Comparison of ENCODE assay signal across 8 cellular contexts in the genomic region with DNA sequence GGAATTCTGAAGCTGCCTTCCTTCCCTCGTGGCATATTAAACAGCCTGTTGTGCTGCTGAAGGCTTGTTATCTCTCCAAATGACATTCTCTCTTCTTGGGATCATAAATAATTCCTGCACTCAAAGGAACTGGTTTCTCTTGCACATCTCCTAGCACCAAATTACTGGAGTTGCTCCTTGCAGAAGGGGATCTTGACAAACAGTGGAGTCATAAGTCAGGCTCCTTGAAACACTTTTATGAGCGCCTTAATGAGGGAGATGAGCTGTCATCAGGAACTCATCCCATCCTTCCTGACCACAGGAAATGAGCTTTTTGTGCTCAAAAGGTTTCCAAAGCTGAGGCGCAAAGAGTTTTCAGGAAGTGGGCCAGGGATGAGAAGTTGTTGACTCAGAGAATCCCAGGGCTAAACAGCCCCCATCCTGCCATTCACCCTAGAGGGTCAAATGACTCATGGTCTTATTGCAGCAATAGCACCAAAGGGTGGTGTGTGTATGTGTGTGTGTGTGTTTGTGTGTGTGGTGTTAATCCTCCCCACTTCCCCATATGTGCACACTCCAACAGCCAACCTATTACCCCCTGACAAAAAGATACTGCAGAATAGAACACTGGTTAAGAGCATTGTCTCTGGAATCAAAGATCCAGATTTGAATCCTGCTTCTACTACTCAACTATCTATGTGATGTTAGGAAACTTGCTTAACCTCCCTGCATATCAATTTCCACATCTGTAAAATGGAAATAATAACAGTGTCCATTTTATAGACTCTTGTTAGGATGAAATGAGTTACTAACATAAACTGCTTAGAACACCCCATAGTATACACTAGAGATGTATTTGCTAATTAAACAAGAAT. TPM values are rescaled to one million over a fixed set of nuclear protein-coding genes. Genes with fewer than 3 reads are reported as not detected.
DNase-seq lines count a peak whose midpoint lies in the region; ATAC-seq and TF ChIP-seq lines count a peak whose summit lies in the region.

No MANE protein-coding gene starts in this region.

- TF ChIP-seq POLR2A in ovary (IDR thresholded peaks at IDR 0.05): no peak

- no peak for ATAC-seq in HG03039 (IDR thresholded peaks at IDR 0.05; ENCODE audit: unreplicated experiment)
- no peak for ATAC-seq in HG02884 (IDR thresholded peaks at IDR 0.05; ENCODE audit: unreplicated experiment)
- ATAC-seq in GM21381 (IDR thresholded peaks at IDR 0.05; ENCODE audit: unreplicated experiment): no peak
- ATAC-seq in HG02623 (IDR thresholded peaks at IDR 0.05; ENCODE audit: unreplicated experiment): no peak

- no peaks in the 10 kb centered on the region for H3K9me3 ChIP-seq in ovary

- H3K36me3 ChIP-seq in ovary: no peaks in the 10 kb centered on the region

- H3K4me3 ChIP-seq in ovary: no peak overlapping the region

- 7 to 17% (median 10%) methylated on average over 3 of the region's 3 CpGs for WGBS in ovary, 3 donors

- DNase-seq in Daoy (ENCODE audit: low read depth) (peak; percentile 98), NOMO-1 treated with DMSO at 0.1 percent for 48 hours (lab: John Stamatoyannopoulos, UW; ENCODE audit: unreplicated experiment) (peak; percentile 95), epidermal melanocyte (ENCODE audit: insufficient read length, low spot score) (peak; percentile 31), ovary (peak; percentile 56 to 91 (median 72))

- intact Hi-C loops in ovary (cut with DNase I): no loop called here

- H3K27ac ChIP-seq in ovary: peak overlapping the region in 1 of 2 donors; percentile 60

- H3K27me3 ChIP-seq in ovary: no peaks in the 10 kb centered on the region

- no peak for TF ChIP-seq CTCF in ovary (IDR thresholded peaks at IDR 0.05)

- peaks cover 8% of the 10 kb centered on the region for H3K4me1 ChIP-seq in ovary (ENCODE audit: insufficient read depth)

- peak; percentile 9 for TF ChIP-seq EP300 in ovary (IDR thresholded peaks at IDR 0.05)

RNA-seq across cellular contexts. Expression of a gene that starts 2.8 kb away (rescaled TPM):
- 101 and 108 TPM in 2 replicates for total RNA-seq in Daoy (2014; rRNA removed; shearing (Covaris generic))
- total RNA-seq in ovary: 100 to 1,000 TPM in 1 of 7 donors, 10 to 100 TPM in 6; 64.3 to 101 (median 92.8) TPM
- 10 to 100 TPM; 52.3 to 85.5 TPM for polyA plus RNA-seq in ovary

RNA-seq across cellular contexts. Expression of a gene that starts 38.7 kb away (rescaled TPM):
- 5.5 and 9.1 TPM in 2 replicates for total RNA-seq in Daoy (2014; rRNA removed; shearing (Covaris generic))
- 1 to 10 TPM; 3.0 to 8.3 (median 6.4) TPM for total RNA-seq in ovary
- polyA plus RNA-seq in ovary: 1 to 10 TPM; 1.9 to 3.7 TPM

Comparison
In these comparisons a context has a peak if more than half of its experiments do, and no peak if none do; other contexts are left out.
1. DNase-seq: peak in every context shown above with its lines; median percentile 98 in Daoy; 95 in NOMO-1 treated with DMSO at 0.1 percent for 48 hours; 72 in ovary; 31 in epidermal melanocyte.